ENCODE assay signal across 5 cellular contexts in the genomic region with DNA sequence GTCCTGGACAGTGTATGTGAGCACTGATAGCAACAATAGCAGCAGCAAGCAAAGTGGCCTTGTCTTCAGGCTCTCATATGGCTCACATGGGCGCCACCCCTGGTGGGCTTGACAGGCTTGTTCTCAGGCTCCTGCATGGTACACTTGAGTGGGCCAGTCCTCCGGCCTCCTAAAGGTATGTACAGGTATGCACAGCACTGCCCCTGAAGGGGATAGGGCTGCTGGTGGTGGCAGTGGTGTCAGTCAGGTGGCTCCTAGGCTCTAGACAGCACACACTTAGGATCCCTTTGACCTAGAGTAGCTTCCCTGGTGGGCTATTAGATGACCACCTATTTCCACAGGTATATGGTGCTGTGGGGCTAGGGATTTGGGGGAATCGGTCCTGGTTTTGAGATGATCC.
DNase-seq lines count a peak whose midpoint lies in the region; ATAC-seq and TF ChIP-seq lines count a peak whose summit lies in the region.
"Not testable (repeated sequence)": the region's sequence is repeated elsewhere in the genome, so short reads cannot be mapped to it uniquely, and the experiment has no call there.

No MANE protein-coding gene starts in this region.

- H3K4me1 ChIP-seq in right cardiac atrium (ENCODE audit: control insufficient read depth, insufficient read depth, low read length); upper lobe of right lung; aorta (ENCODE audit: control insufficient read depth in 1 of 2, insufficient read depth in 2 of 2, low read length in 2 of 2): not testable (repeated sequence)

- intact Hi-C loops in Right ventricle myocardium inferior (cut with DNase I); right cardiac atrium (cut with DNase I); posterior vena cava (cut with DNase I); upper lobe of right lung (cut with DNase I); aorta (cut with DNase I): not testable (repeated sequence)

- not testable (repeated sequence) for H3K27me3 ChIP-seq in right cardiac atrium (ENCODE audit: control insufficient read depth, insufficient read depth); upper lobe of right lung; aorta (ENCODE audit: control insufficient read depth in 1 of 2, insufficient read depth in 2 of 2, low read length in 1 of 2)

- 88% methylated on average over 3 of the region's 3 CpGs for WGBS in right cardiac atrium
- whole genome bisulfite sequencing in aorta, 2 donors: 87 to 93% methylated on average over 3 of the region's 3 CpGs

- ATAC-seq in Right ventricle myocardium inferior (peak; percentile 23), right cardiac atrium (peak; percentile 11 to 52), upper lobe of right lung (peak; percentile 29), aorta (ENCODE audit: low FRiP score) (peak; percentile 12)

- H3K36me3 ChIP-seq in upper lobe of right lung; aorta (ENCODE audit: control insufficient read depth in 1 of 2, insufficient read depth in 2 of 2, low read length in 1 of 2): not testable (repeated sequence)

- not testable (repeated sequence) for H3K4me3 ChIP-seq in right cardiac atrium (ENCODE audit: low read length); upper lobe of right lung; aorta (ENCODE audit: low read length in 2 of 2)

- not testable (repeated sequence) for DNase-seq in Right ventricle myocardium inferior (ENCODE audit: missing footprints); right cardiac atrium; upper lobe of right lung; aorta
- DNase-seq in posterior vena cava (ENCODE audit: low spot score): peak; percentile 29

- TF ChIP-seq CTCF in upper lobe of right lung (IDR thresholded peaks at IDR 0.05): not testable (repeated sequence)

- not testable (repeated sequence) for H3K9me3 ChIP-seq in right cardiac atrium (ENCODE audit: control insufficient read depth, low read length); upper lobe of right lung; aorta (ENCODE audit: control insufficient read depth, low read length)

- not testable (repeated sequence) for H3K27ac ChIP-seq in right cardiac atrium (ENCODE audit: low read length); upper lobe of right lung; aorta (ENCODE audit: low read depth in 1 of 2, low read length in 2 of 2)
